34 cellular contexts compared by ENCODE assay signal in genomic region chr2:100662866-100663265, GRCh38.
"Had no signal": no experiment of that assay in that cellular context is flagged by ENCODE, and none has a peak within 500 bp of the region (broad histone marks: within the 10 kb centered on the region; RNA-seq: fewer than 3 reads in every experiment).

No MANE protein-coding gene starts in this region.

- H3K9me3 ChIP-seq: adrenal gland, body of pancreas, breast epithelium had no signal

- H3K27me3 ChIP-seq: body of pancreas, brain microvascular endothelial cell, breast epithelium had no signal

- H3K27me3 Mint-ChIP-seq: activated CD4-positive, alpha-beta memory T cell treated with anti-CD3 and anti-CD28 coated beads for 36 hours; activated naive CD8-positive, alpha-beta T cell treated with anti-CD3 and anti-CD28 coated beads for 36 hours; activated T-cell treated with anti-CD3 and anti-CD28 coated beads, Interleukin-2, amount 50 U/mL, for 24 hours had no signal

- H3K4me3 Mint-ChIP-seq: activated B cell treated with CpG ODN at 0.5 μM for 24 hours; activated CD4-positive, alpha-beta memory T cell treated with anti-CD3 and anti-CD28 coated beads for 36 hours; activated CD4-positive, alpha-beta T cell treated with anti-CD3 and anti-CD28 coated beads, Interleukin-2, amount 10 ng/mL, durations not matched to agents 24 days and 14 days; activated CD8-positive, alpha-beta T cell treated with anti-CD3 and anti-CD28 coated beads for 36 hours; activated naive CD4-positive, alpha-beta T cell treated with anti-CD3 and anti-CD28 coated beads for 36 hours; activated naive CD8-positive, alpha-beta T cell treated with anti-CD3 and anti-CD28 coated beads for 36 hours; activated T-cell treated with anti-CD3 and anti-CD28 coated beads, Interleukin-2, amount 50 U/mL, for 24 hours; activated T-helper 1 cell treated with anti-CD3 and anti-CD28 coated beads, Interleukin-12 subunit alpha, Interleukin-12 subunit beta, Interleukin-2, Interleukin-4 antibody, amounts not matched to agents 30 ng/mL and 10 ng/mL and 1 ng/mL, durations not matched to agents 14 hours and 24 hours and 36 hours; activated T-helper 17 cell treated with anti-CD3 and anti-CD28 coated beads, Interleukin-2, amount 50 U/mL, for 72 hours; T-helper 1 cell treated with Interleukin-12 subunit alpha and Interleukin-12 subunit beta and Interleukin-4 antibody, amounts not matched to agents 30 μg/mL and 1 μg/mL, for 36 hours; T-helper 2 cell treated with Interferon-gamma antibody and Interleukin-4, amounts not matched to agents 5 μg/mL and 100 μg/mL, for 36 hours had no signal

- H3K36me3 ChIP-seq: adrenal gland, brain microvascular endothelial cell, breast epithelium had no signal

- H3K36me3 Mint-ChIP-seq: activated CD4-positive, alpha-beta memory T cell treated with anti-CD3 and anti-CD28 coated beads for 36 hours; activated naive CD4-positive, alpha-beta T cell treated with anti-CD3 and anti-CD28 coated beads, Interleukin-2, amount 50 U/mL, for 72 hours; activated naive CD8-positive, alpha-beta T cell treated with anti-CD3 and anti-CD28 coated beads for 36 hours had no signal

- H3K27ac Mint-ChIP-seq: activated B cell treated with CpG ODN at 0.5 μM for 24 hours; activated CD4-positive, alpha-beta memory T cell treated with anti-CD3 and anti-CD28 coated beads for 36 hours; activated CD4-positive, alpha-beta T cell treated with anti-CD3 and anti-CD28 coated beads, Interleukin-2, amount 10 ng/mL, durations not matched to agents 24 days and 14 days; activated CD8-positive, alpha-beta T cell treated with anti-CD3 and anti-CD28 coated beads for 36 hours; activated naive CD4-positive, alpha-beta T cell treated with anti-CD3 and anti-CD28 coated beads for 36 hours; activated naive CD4-positive, alpha-beta T cell treated with anti-CD3 and anti-CD28 coated beads, Interleukin-2, amount 50 U/mL, for 72 hours; activated naive CD8-positive, alpha-beta T cell treated with anti-CD3 and anti-CD28 coated beads for 36 hours; activated T-cell treated with anti-CD3 and anti-CD28 coated beads, Interleukin-2, amount 50 U/mL, for 24 hours; activated T-helper 1 cell treated with anti-CD3 and anti-CD28 coated beads, Interleukin-12 subunit alpha, Interleukin-12 subunit beta, Interleukin-2, Interleukin-4 antibody, amounts not matched to agents 30 ng/mL and 10 ng/mL and 1 ng/mL, durations not matched to agents 14 hours and 24 hours and 36 hours; activated T-helper 17 cell treated with anti-CD3 and anti-CD28 coated beads, Interleukin-2, amount 50 U/mL, for 72 hours; T-helper 1 cell treated with Interleukin-12 subunit alpha and Interleukin-12 subunit beta and Interleukin-4 antibody, amounts not matched to agents 30 μg/mL and 1 μg/mL, for 36 hours; T-helper 2 cell treated with Interferon-gamma antibody and Interleukin-4, amounts not matched to agents 5 μg/mL and 100 μg/mL, for 36 hours had no signal

- DNase-seq: activated B cell treated with CpG ODN at 0.5 μM for 24 hours; activated CD4-positive, alpha-beta memory T cell treated with anti-CD3 and anti-CD28 coated beads for 36 hours; activated CD4-positive, alpha-beta T cell treated with anti-CD3 and anti-CD28 coated beads for 4 hours; activated CD4-positive, alpha-beta T cell treated with anti-CD3 and anti-CD28 coated beads, Interleukin-2, amount 10 ng/mL, durations not matched to agents 24 days and 14 days; activated CD4-positive, alpha-beta T cell treated with anti-CD3 and anti-CD28 coated beads, Interleukin-2, amount 50 U/mL, for 1 hour; activated CD4-positive, alpha-beta T cell treated with anti-CD3 and anti-CD28 coated beads, Interleukin-2, amount 50 U/mL, for 4 hours; activated CD4-positive, CD25-positive, alpha-beta regulatory T cell treated with anti-CD3 and anti-CD28 coated beads, Interleukin-2, amount 50 U/mL, for 72 hours; activated CD8-positive, alpha-beta memory T cell treated with anti-CD3 and anti-CD28 coated beads, Interleukin-2, amount 50 U/mL, for 4 hours; activated CD8-positive, alpha-beta T cell treated with anti-CD3 and anti-CD28 coated beads for 36 hours; activated effector memory CD4-positive, alpha-beta T cell treated with anti-CD3 and anti-CD28 coated beads, Interleukin-2, amount 50 U/mL, for 16 hours; activated gamma-delta T cell treated with Interleukin-2 at 50 U/mL for 16 hours; activated naive CD4-positive, alpha-beta T cell; activated naive CD4-positive, alpha-beta T cell treated with anti-CD3 and anti-CD28 coated beads for 36 hours; activated naive CD4-positive, alpha-beta T cell treated with anti-CD3 and anti-CD28 coated beads, Interleukin-2, amount 50 U/mL, for 16 hours; activated naive CD8-positive, alpha-beta T cell treated with anti-CD3 and anti-CD28 coated beads for 36 hours; activated T-cell treated with anti-CD3 and anti-CD28 coated beads, Interleukin-2, amount 50 U/mL, for 24 hours; activated T-cell treated with anti-CD3 and anti-CD28 coated beads, Interleukin-2, amount 50 U/mL, for 48 hours; adrenal gland; amniotic stem cell; aorta; body of pancreas; brain microvascular endothelial cell; central memory CD4-positive, alpha-beta T cell; SW 1271; T-helper 1 cell; T-helper 2 cell; T-helper 9 cell had no signal

- H3K9me3 Mint-ChIP-seq: activated B cell treated with CpG ODN at 0.5 μM for 24 hours; activated CD4-positive, alpha-beta memory T cell treated with anti-CD3 and anti-CD28 coated beads for 36 hours; activated CD4-positive, alpha-beta T cell treated with anti-CD3 and anti-CD28 coated beads, Interleukin-2, amount 10 ng/mL, durations not matched to agents 24 days and 14 days; activated CD8-positive, alpha-beta T cell treated with anti-CD3 and anti-CD28 coated beads for 36 hours; activated naive CD4-positive, alpha-beta T cell treated with anti-CD3 and anti-CD28 coated beads for 36 hours; activated naive CD4-positive, alpha-beta T cell treated with anti-CD3 and anti-CD28 coated beads, Interleukin-2, amount 50 U/mL, for 72 hours; activated naive CD8-positive, alpha-beta T cell treated with anti-CD3 and anti-CD28 coated beads for 36 hours; activated T-cell treated with anti-CD3 and anti-CD28 coated beads, Interleukin-2, amount 50 U/mL, for 24 hours; activated T-helper 1 cell treated with anti-CD3 and anti-CD28 coated beads, Interleukin-12 subunit alpha, Interleukin-12 subunit beta, Interleukin-2, Interleukin-4 antibody, amounts not matched to agents 30 ng/mL and 10 ng/mL and 1 ng/mL, durations not matched to agents 14 hours and 24 hours and 36 hours; activated T-helper 17 cell treated with anti-CD3 and anti-CD28 coated beads, Interleukin-2, amount 50 U/mL, for 72 hours; T-helper 1 cell treated with Interleukin-12 subunit alpha and Interleukin-12 subunit beta and Interleukin-4 antibody, amounts not matched to agents 30 μg/mL and 1 μg/mL, for 36 hours; T-helper 2 cell treated with Interferon-gamma antibody and Interleukin-4, amounts not matched to agents 5 μg/mL and 100 μg/mL, for 36 hours had no signal

- H3K4me1 Mint-ChIP-seq: activated B cell treated with CpG ODN at 0.5 μM for 24 hours; activated CD4-positive, alpha-beta T cell treated with anti-CD3 and anti-CD28 coated beads, Interleukin-2, amount 10 ng/mL, durations not matched to agents 24 days and 14 days; activated naive CD8-positive, alpha-beta T cell treated with anti-CD3 and anti-CD28 coated beads for 36 hours had no signal

- H3K4me1 ChIP-seq: breast epithelium had no signal

- H3K4me3 ChIP-seq: adrenal gland, body of pancreas, breast epithelium had no signal

- H3K27ac ChIP-seq: adrenal gland, body of pancreas, brain microvascular endothelial cell, breast epithelium, VCaP had no signal

- ATAC-seq: activated CD8-positive, alpha-beta T cell treated with anti-CD3 and anti-CD28 coated beads for 36 hours; activated naive CD4-positive, alpha-beta T cell treated with anti-CD3 and anti-CD28 coated beads, Interleukin-2, amount 50 U/mL, for 72 hours; activated T-helper 17 cell treated with anti-CD3 and anti-CD28 coated beads, Interleukin-2, amount 50 U/mL, for 72 hours; body of pancreas had no signal
